16 cellular contexts compared by ENCODE assay signal in genomic region chr14:32980887-32981501, GRCh38. TPM values are rescaled to one million over a fixed set of nuclear protein-coding genes. Genes with fewer than 3 reads are reported as not detected.
"Had no signal": no experiment of that assay in that cellular context is flagged by ENCODE, and none has a peak within 500 bp of the region (broad histone marks: within the 10 kb centered on the region; RNA-seq: fewer than 3 reads in every experiment).

No MANE protein-coding gene starts in this region.

- H3K27ac Mint-ChIP-seq: activated naive CD8-positive, alpha-beta T cell treated with anti-CD3 and anti-CD28 coated beads for 36 hours; activated T-cell treated with anti-CD3 and anti-CD28 coated beads, Interleukin-2, amount 50 U/mL, for 72 hours; dendritic cell treated with granulocyte-macrophage colony-stimulating factor and Interleukin-4, amounts not matched to agents 40 ng/mL and 50 ng/mL, for 4 days; effector memory CD8-positive, alpha-beta T cell had no signal

- H3K36me3 Mint-ChIP-seq: activated naive CD8-positive, alpha-beta T cell treated with anti-CD3 and anti-CD28 coated beads for 36 hours had no signal

- H3K27ac ChIP-seq: brain microvascular endothelial cell, psoas muscle, suprapubic skin, upper lobe of left lung had no signal

- H3K27me3 Mint-ChIP-seq: activated naive CD8-positive, alpha-beta T cell treated with anti-CD3 and anti-CD28 coated beads for 36 hours; dendritic cell treated with granulocyte-macrophage colony-stimulating factor and Interleukin-4, amounts not matched to agents 40 ng/mL and 50 ng/mL, for 4 days; effector memory CD8-positive, alpha-beta T cell had no signal

- H3K4me1 Mint-ChIP-seq: activated naive CD8-positive, alpha-beta T cell treated with anti-CD3 and anti-CD28 coated beads for 36 hours had no signal

- H3K9me3 Mint-ChIP-seq: activated naive CD8-positive, alpha-beta T cell treated with anti-CD3 and anti-CD28 coated beads for 36 hours; dendritic cell treated with granulocyte-macrophage colony-stimulating factor and Interleukin-4, amounts not matched to agents 40 ng/mL and 50 ng/mL, for 4 days had no signal

- DNase-seq: activated CD4-positive, alpha-beta T cell treated with anti-CD3 and anti-CD28 coated beads for 1 hour; activated CD4-positive, alpha-beta T cell treated with anti-CD3 and anti-CD28 coated beads, Interleukin-2, amount 50 U/mL, for 48 hours; activated gamma-delta T cell treated with Interleukin-2 at 50 U/mL for 16 hours; activated naive CD8-positive, alpha-beta T cell treated with anti-CD3 and anti-CD28 coated beads for 36 hours; activated T-cell treated with anti-CD3 and anti-CD28 coated beads, Interleukin-2, amount 50 U/mL, for 72 hours; brain microvascular endothelial cell; cerebellar nuclear complex; effector memory CD8-positive, alpha-beta T cell; mesendoderm; psoas muscle; stimulated activated CD4-positive, alpha-beta T cell treated with anti-CD3 and anti-CD28 coated beads, Interleukin-2, amount 100 ng/mL, for 48 hours; stimulated activated naive CD8-positive, alpha-beta T cell treated with anti-CD3 and anti-CD28 coated beads, Interleukin-15, Interleukin-2, amounts not matched to agents 100 U/mL and 50 U/mL, for 24 hours; upper lobe of left lung had no signal

- H3K4me3 Mint-ChIP-seq: activated naive CD8-positive, alpha-beta T cell treated with anti-CD3 and anti-CD28 coated beads for 36 hours; activated T-cell treated with anti-CD3 and anti-CD28 coated beads, Interleukin-2, amount 50 U/mL, for 72 hours; dendritic cell treated with granulocyte-macrophage colony-stimulating factor and Interleukin-4, amounts not matched to agents 40 ng/mL and 50 ng/mL, for 4 days; effector memory CD8-positive, alpha-beta T cell had no signal

- ATAC-seq: activated T-cell treated with anti-CD3 and anti-CD28 coated beads, Interleukin-2, amount 50 U/mL, for 72 hours; effector memory CD8-positive, alpha-beta T cell; sciatic nerve; stimulated activated naive CD8-positive, alpha-beta T cell treated with anti-CD3 and anti-CD28 coated beads, Interleukin-15, Interleukin-2, amounts not matched to agents 100 U/mL and 50 U/mL, for 24 hours had no signal

RNA-seq across cellular contexts. Expression of gene NPAS3, which starts 42.3 kb away (rescaled TPM):
- total RNA-seq: activated naive CD8-positive, alpha-beta T cell treated with anti-CD3 and anti-CD28 coated beads for 36 hours; activated T-cell treated with anti-CD3 and anti-CD28 coated beads, Interleukin-2, amount 50 U/mL, for 72 hours had no signal
